ENCODE assay signal across 8 cellular contexts in the genomic region with DNA sequence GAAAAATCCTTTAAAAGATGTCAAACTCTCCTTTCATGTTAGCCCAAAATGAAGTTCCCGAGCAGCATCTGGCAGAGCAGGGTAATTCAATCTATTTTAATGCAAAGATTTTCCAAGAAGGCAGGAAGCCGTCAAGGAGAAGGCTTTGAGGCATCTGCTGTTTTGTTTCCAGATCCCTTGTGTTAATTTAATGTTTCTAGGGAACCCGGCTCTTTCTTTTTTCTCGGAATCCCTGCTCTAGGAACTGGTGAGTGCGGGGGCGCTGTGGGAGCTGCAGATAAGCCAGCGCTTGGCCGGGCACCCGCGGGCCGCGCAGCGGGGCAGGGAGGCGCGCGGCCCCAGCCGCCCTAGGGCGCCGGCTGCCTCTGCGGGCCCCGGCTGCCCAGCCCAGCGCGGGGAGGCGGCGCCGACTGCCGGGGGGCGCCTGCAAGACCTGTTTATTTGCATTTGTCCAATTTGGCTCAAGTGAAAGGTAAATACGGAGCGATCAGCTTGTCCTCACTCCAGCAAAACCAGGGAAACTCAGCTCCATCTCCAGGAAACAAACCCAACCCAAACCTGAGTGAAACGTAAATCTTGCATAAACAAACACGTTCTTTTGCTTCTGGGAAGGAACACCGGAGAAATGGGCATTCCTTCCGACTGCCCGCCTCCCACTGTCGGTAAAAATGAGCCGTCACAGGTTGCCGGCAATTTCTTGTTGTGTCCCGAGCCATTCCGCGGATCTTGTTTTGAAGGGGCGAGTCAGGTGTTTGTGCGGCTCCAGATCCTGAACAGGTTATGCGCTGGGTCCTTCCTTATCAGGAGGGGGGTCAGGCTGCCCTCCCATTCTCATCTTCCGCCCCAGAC.
DNase-seq lines count a peak whose midpoint lies in the region; ATAC-seq and TF ChIP-seq lines count a peak whose summit lies in the region.

No MANE protein-coding gene starts in this region.

- H3K9ac ChIP-seq in HCT116 (ENCODE audit: low read length) (peak overlapping the region; percentile 58), MM.1S (ENCODE audit: low read length) (peak overlapping the region; percentile 56), rectal smooth muscle tissue (ENCODE audit: low read length) (peak overlapping the region; percentile 42)

- intact Hi-C loops in HCT116 (cut with micrococcal nuclease): loop anchor here (1.0 to 5.0 kb wide), 3 partner anchors 65 to 240 kb away; a partner anchor contains a TSS

- TF ChIP-seq POLR2A in HCT116 (IDR thresholded peaks at IDR 0.05; ENCODE audit: borderline replicate concordance, extremely low read depth, insufficient read depth, insufficient read length): no peak

- H3K27ac ChIP-seq in HCT116 (ENCODE audit: low read depth, low read length) (peak overlapping the region; percentile 41), MM.1S (ENCODE audit: low read length) (peak overlapping the region; percentile 36; the same call in 1 of the 2 replicates), rectal smooth muscle tissue (ENCODE audit: low read depth, low read length) (peak overlapping the region; percentile 88)

- H3K27me3 ChIP-seq in HCT116 (ENCODE audit: insufficient read depth, low read length) (no peaks in the 10 kb centered on the region), MM.1S (replicated peaks; ENCODE audit: insufficient read depth, low read length) (no peaks in the 10 kb centered on the region), rectal smooth muscle tissue (ENCODE audit: control insufficient read depth, insufficient read depth, low read length) (no peaks in the 10 kb centered on the region)

- H3K36me3 ChIP-seq in HCT116 (ENCODE audit: control insufficient read depth in 1 of 2, insufficient read depth in 2 of 2, low read length in 2 of 2) (no peaks in the 10 kb centered on the region), MM.1S (replicated peaks; ENCODE audit: insufficient read depth, low read length) (no peaks in the 10 kb centered on the region), rectal smooth muscle tissue (ENCODE audit: control insufficient read depth, insufficient read depth, low read length) (no peaks in the 10 kb centered on the region)

- no peaks in the 10 kb centered on the region for H4K20me1 ChIP-seq in HCT116 (ENCODE audit: insufficient read depth)
- no peaks in the 10 kb centered on the region for H4K20me1 ChIP-seq in MM.1S (ENCODE audit: insufficient read depth, low read length)

- ATAC-seq in HCT116: peak; percentile 97

- H3K4me3 ChIP-seq in HCT116 (replicated peaks in 1 of 2; ENCODE audit: low read depth in 1 of 2, low read length in 2 of 2) (peak overlapping the region; percentile 64), MM.1S (ENCODE audit: low read length) (peak overlapping the region; percentile 79), rectal smooth muscle tissue (ENCODE audit: low read length) (peak overlapping the region; percentile 81)

- TF ChIP-seq CTCF in HCT116 (IDR thresholded peaks at IDR 0.05 in 2 of 3, conservative IDR thresholded peaks at IDR 0.05 in 1 of 3; ENCODE audit: borderline replicate concordance in 1 of 3, insufficient read depth in 1 of 3, low read depth in 2 of 3, low read length in 2 of 3) (peak; percentile 11 to 36 (median 13); a peak in 3 of 6 replicates), MM.1S (IDR thresholded peaks at IDR 0.05; ENCODE audit: low read length) (peak; percentile 31)

- H3K9me3 ChIP-seq in HCT116 (ENCODE audit: control insufficient read depth in 1 of 2, insufficient read depth in 1 of 2, low read depth in 1 of 2, low read length in 2 of 2): no peaks in the 10 kb centered on the region
- H3K9me3 ChIP-seq in MM.1S (replicated peaks; ENCODE audit: insufficient read depth, low read length): no peaks in the 10 kb centered on the region

- CTCF ChIA-PET in HCT116 (lab: Charles Lee): interaction anchor here (0.9 to 1.0 kb wide), 3 partner anchors 240 to 360 kb away, joined by 3 to 5 read pairs (median 4); no protein-coding TSS in a partner anchor

- POLR2A ChIA-PET in HCT116 (lab: Charles Lee): no interaction called here

- BruUV-seq in HCT116 (replicated peaks; lab: Mats Ljungman, UMichigan): no TSS peak

- DNase-seq in GDM1 (lab: John Stamatoyannopoulos, UW) (peak; percentile 57), HCT116 (ENCODE audit: low read depth, low spot score) (peak; percentile 29), MM.1S (peak; percentile 76), T-helper 22 cell (ENCODE audit: low read depth) (peak; percentile 14), astrocyte of the hippocampus (ENCODE audit: low read depth, low spot score) (peak; percentile 85), hippocampal formation (lab: John Stamatoyannopoulos, UW) (peak; percentile 66 to 76), SKM-1 (lab: John Stamatoyannopoulos, UW; ENCODE audit: unreplicated experiment) (no peak)

- H3K79me2 ChIP-seq in HCT116 (ENCODE audit: insufficient read depth, low read length) (no peaks in the 10 kb centered on the region), MM.1S (ENCODE audit: low read length) (no peaks in the 10 kb centered on the region)

- RAD21 ChIA-PET in HCT116 (lab: Charles Lee; ENCODE audit: low non-redundant PET in 1 of 2, low total read pairs in 2 of 2, uncharacterized antibody in 2 of 2, unreplicated experiment in 2 of 2): no interaction called here

- peak overlapping the region; percentile 77 for H3K4me2 ChIP-seq in HCT116 (ENCODE audit: low read length)
- H3K4me2 ChIP-seq in MM.1S (ENCODE audit: low read depth, low read length): peak overlapping the region; percentile 88

- 0 out of 2 replicates have a peak, but pooled peaks cover 11% of the 10 kb centered on the region for H3F3A ChIP-seq in MM.1S (ENCODE audit: insufficient read depth, low read length)

- H2AFZ ChIP-seq in HCT116 (ENCODE audit: low read depth, low read length, poor library complexity, severe bottlenecking) (peak overlapping the region; percentile 72), MM.1S (ENCODE audit: low read length) (peak overlapping the region; percentile 89)

- TF ChIP-seq RAD21 in HCT116 (IDR thresholded peaks at IDR 0.05; ENCODE audit: low read depth): peak; percentile 63

- H3K9me2 ChIP-seq in HCT116 (ENCODE audit: insufficient read depth): no peaks in the 10 kb centered on the region
- no peaks in the 10 kb centered on the region for H3K9me2 ChIP-seq in MM.1S (replicated peaks; ENCODE audit: insufficient read depth, low read length)

- H3K4me1 ChIP-seq in HCT116 (ENCODE audit: control insufficient read depth in 1 of 2, insufficient read depth in 2 of 2, low read length in 2 of 2): peaks cover 7 to 26% of the 10 kb centered on the region in 2 experiments; a peak in 3 of 4 replicates
- no peaks in the 10 kb centered on the region for H3K4me1 ChIP-seq in MM.1S (ENCODE audit: low read length)
- peaks cover 20% of the 10 kb centered on the region for H3K4me1 ChIP-seq in rectal smooth muscle tissue (ENCODE audit: control insufficient read depth, insufficient read depth, low read length)

TF ChIP-seq in HCT116, 20 proteins besides CTCF, POLR2A, EP300 and RAD21:
- TF ChIP-seq SIN3A (IDR thresholded peaks at IDR 0.05; ENCODE audit: low read depth) (no peak; the same call in 1 of the 2 replicates), POLR2AphosphoS5 (IDR thresholded peaks at IDR 0.05; ENCODE audit: low read depth, low read length) (no peak; the same call in 1 of the 2 replicates), TCF7L2 (IDR thresholded peaks at IDR 0.05; ENCODE audit: borderline replicate concordance, extremely low read depth, insufficient read depth, insufficient read length) (peak; percentile 42), FOSL1 (IDR thresholded peaks at IDR 0.05; ENCODE audit: low read depth) (no peak), CBX3 (IDR thresholded peaks at IDR 0.05; ENCODE audit: low read depth) (no peak), CEBPB (IDR thresholded peaks at IDR 0.05; ENCODE audit: low read depth) (no peak), EZH2 (IDR thresholded peaks at IDR 0.05) (no peak), EGR1 (IDR thresholded peaks at IDR 0.05; ENCODE audit: low read depth) (peak; percentile 69; the same call in 1 of the 2 replicates)
- TF ChIP-seq, protein P1, sequence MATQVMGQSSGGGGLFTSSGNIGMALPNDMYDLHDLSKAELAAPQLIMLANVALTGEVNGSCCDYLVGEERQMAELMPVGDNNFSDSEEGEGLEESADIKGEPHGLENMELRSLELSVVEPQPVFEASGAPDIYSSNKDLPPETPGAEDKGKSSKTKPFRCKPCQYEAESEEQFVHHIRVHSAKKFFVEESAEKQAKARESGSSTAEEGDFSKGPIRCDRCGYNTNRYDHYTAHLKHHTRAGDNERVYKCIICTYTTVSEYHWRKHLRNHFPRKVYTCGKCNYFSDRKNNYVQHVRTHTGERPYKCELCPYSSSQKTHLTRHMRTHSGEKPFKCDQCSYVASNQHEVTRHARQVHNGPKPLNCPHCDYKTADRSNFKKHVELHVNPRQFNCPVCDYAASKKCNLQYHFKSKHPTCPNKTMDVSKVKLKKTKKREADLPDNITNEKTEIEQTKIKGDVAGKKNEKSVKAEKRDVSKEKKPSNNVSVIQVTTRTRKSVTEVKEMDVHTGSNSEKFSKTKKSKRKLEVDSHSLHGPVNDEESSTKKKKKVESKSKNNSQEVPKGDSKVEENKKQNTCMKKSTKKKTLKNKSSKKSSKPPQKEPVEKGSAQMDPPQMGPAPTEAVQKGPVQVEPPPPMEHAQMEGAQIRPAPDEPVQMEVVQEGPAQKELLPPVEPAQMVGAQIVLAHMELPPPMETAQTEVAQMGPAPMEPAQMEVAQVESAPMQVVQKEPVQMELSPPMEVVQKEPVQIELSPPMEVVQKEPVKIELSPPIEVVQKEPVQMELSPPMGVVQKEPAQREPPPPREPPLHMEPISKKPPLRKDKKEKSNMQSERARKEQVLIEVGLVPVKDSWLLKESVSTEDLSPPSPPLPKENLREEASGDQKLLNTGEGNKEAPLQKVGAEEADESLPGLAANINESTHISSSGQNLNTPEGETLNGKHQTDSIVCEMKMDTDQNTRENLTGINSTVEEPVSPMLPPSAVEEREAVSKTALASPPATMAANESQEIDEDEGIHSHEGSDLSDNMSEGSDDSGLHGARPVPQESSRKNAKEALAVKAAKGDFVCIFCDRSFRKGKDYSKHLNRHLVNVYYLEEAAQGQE (IDR thresholded peaks at IDR 0.05; ENCODE audit: low read depth): no peak

Comparison
In these comparisons a context has a peak if more than half of its experiments do, and no peak if none do; other contexts are left out.
1. H3K27ac ChIP-seq: peak in every context shown above with its lines; median percentile 88 in rectal smooth muscle tissue; 41 in HCT116; 36 in MM.1S.